In the genomic region with DNA sequence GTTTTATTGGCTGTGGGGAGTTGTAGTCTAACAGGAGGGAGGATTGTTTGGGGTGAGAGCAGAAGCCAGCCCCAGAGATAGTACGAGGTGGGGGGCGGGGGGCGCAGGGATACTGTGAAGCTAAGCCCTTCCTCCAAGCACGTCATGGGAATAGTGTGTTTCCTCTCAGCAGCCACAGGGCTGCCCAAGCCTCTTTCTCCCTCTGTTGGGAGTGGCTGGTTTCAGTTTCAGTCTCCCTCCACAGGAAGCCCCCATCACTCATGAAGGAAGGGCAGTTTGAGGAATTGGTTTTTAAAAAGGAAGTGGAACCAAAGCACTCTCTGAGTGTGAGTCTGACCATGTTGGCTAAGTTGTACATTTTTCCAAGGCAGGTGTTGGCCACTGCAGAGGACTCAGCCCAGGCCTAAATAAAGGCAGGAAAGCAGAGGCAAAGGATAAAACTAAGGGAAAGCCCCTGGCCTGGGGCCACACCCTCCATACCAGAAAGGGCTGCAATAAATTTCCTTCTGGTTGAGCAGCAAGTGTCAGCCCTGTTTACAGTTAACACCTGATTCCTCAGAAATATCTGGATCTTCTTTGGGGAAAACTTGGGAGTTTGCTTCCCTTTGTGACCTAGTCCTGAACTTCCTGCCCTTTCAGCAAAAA, we compare ENCODE assay signal across 8 cellular contexts. TPM values are rescaled to one million over a fixed set of nuclear protein-coding genes. Genes with fewer than 3 reads are reported as not detected.
DNase-seq lines count a peak whose midpoint lies in the region; TF ChIP-seq lines count a peak whose summit lies in the region.

No MANE protein-coding gene starts in this region.

- H3K36me3 ChIP-seq in OCI-LY3 (replicated peaks; ENCODE audit: low read depth, low read length) (peaks cover 29% of the 10 kb centered on the region), rectal smooth muscle tissue (ENCODE audit: control insufficient read depth, insufficient read depth, low read length) (no peaks in the 10 kb centered on the region)

- H3K4me1 Mint-ChIP-seq in glutamatergic neuron (ENCODE audit: low read depth, unreplicated experiment), result peaks cover 21% of the 10 kb centered on the region

- peak overlapping the region; percentile 2; the same call in 1 of the 2 replicates for H3K9ac ChIP-seq in OCI-LY3 (ENCODE audit: low read length)
- no peak overlapping the region for H3K9ac ChIP-seq in rectal smooth muscle tissue (ENCODE audit: low read length)

- peaks cover 11% of the 10 kb centered on the region for H3K9me3 Mint-ChIP-seq in glutamatergic neuron (ENCODE audit: unreplicated experiment)

- H3K36me3 Mint-ChIP-seq in glutamatergic neuron (ENCODE audit: unreplicated experiment), result peaks cover 3% of the 10 kb centered on the region

- peaks cover 19% of the 10 kb centered on the region for H4K20me1 ChIP-seq in OCI-LY3 (ENCODE audit: insufficient read depth, low read length)

- peaks cover 23% of the 10 kb centered on the region for H3K79me2 ChIP-seq in OCI-LY3 (ENCODE audit: low read length)

- H2AFZ ChIP-seq in OCI-LY3 (ENCODE audit: low read depth, low read length), result no peak overlapping the region

- H3K4me1 ChIP-seq in OCI-LY3 (ENCODE audit: low read length), result peaks cover 41% of the 10 kb centered on the region
- H3K4me1 ChIP-seq in rectal smooth muscle tissue (ENCODE audit: control insufficient read depth, insufficient read depth, low read length), result peaks cover 26% of the 10 kb centered on the region

- H3K4me3 ChIP-seq in HFF-Myc (replicated peaks; ENCODE audit: low read depth, low read length), result no peak overlapping the region
- peak overlapping the region; percentile 27 for H3K4me3 ChIP-seq in OCI-LY3 (ENCODE audit: low read length)
- no peak overlapping the region for H3K4me3 ChIP-seq in rectal smooth muscle tissue (ENCODE audit: low read length)

- H3K27ac ChIP-seq in OCI-LY3 (ENCODE audit: low read length), result peak overlapping the region; percentile 60
- H3K27ac ChIP-seq in rectal smooth muscle tissue (ENCODE audit: low read depth, low read length), result peak overlapping the region; percentile 7

- H3K27me3 ChIP-seq in OCI-LY3 (ENCODE audit: low read depth, low read length) (no peaks in the 10 kb centered on the region), rectal smooth muscle tissue (ENCODE audit: control insufficient read depth, insufficient read depth, low read length) (no peaks in the 10 kb centered on the region)

- no peaks in the 10 kb centered on the region for H3K9me3 ChIP-seq in OCI-LY3 (ENCODE audit: insufficient read depth, low read length)

- H3K4me3 Mint-ChIP-seq in glutamatergic neuron (ENCODE audit: unreplicated experiment), result no peak overlapping the region

- DNase-seq in ELR (ENCODE audit: low read depth) (peak; percentile 86), HFF-Myc (ENCODE audit: extremely low read depth, low read depth) (peak; percentile 44), glutamatergic neuron (no peak), NCI-H1105 treated with DMSO at 0.1 percent for 48 hours (lab: John Stamatoyannopoulos, UW) (no peak), NCI-H1694 treated with DMSO at 0.1 percent for 48 hours (lab: John Stamatoyannopoulos, UW) (no peak)
- DNase-seq in activated effector memory CD4-positive, alpha-beta T cell treated with Interleukin-2 at 50 U/mL for 16 hours, result peak; percentile 26

- peaks cover 29% of the 10 kb centered on the region for H3K27me3 Mint-ChIP-seq in glutamatergic neuron (ENCODE audit: unreplicated experiment)

- H3K4me2 ChIP-seq in OCI-LY3 (ENCODE audit: low read length), result peak overlapping the region; percentile 81

- peak; percentile 35 for TF ChIP-seq CTCF in HFF-Myc (IDR thresholded peaks at IDR 0.05; ENCODE audit: low read depth, low read length, missing control alignments)
- no peak for TF ChIP-seq CTCF in OCI-LY3 (IDR thresholded peaks at IDR 0.05; ENCODE audit: low read depth, low read length)
- no peak for TF ChIP-seq CTCF in glutamatergic neuron (IDR thresholded peaks at IDR 0.05; ENCODE audit: partially characterized antibody, unreplicated experiment)

- peak overlapping the region; percentile 38 for H3K27ac Mint-ChIP-seq in glutamatergic neuron (ENCODE audit: unreplicated experiment)

RNA-seq across cellular contexts. Expression of gene RAB24, which starts 3.2 kb away (rescaled TPM):
- 13.5 TPM for total RNA-seq in glutamatergic neuron (ENCODE audit: unreplicated experiment)

RNA-seq across cellular contexts. Expression of gene PRELID1, which starts 3.2 kb away (rescaled TPM):
- total RNA-seq in glutamatergic neuron (ENCODE audit: unreplicated experiment), result 88.2 TPM

RNA-seq across cellular contexts. Expression of gene MXD3, which starts 11.3 kb away (rescaled TPM):
- 17.3 TPM for total RNA-seq in glutamatergic neuron (ENCODE audit: unreplicated experiment)

RNA-seq across cellular contexts. Expression of gene LMAN2, which starts 51.1 kb away (rescaled TPM):
- total RNA-seq in glutamatergic neuron (ENCODE audit: unreplicated experiment), result 75.6 TPM

RNA-seq across cellular contexts. Expression of gene RGS14, which starts 57.4 kb away (rescaled TPM):
- 15.9 TPM for total RNA-seq in glutamatergic neuron (ENCODE audit: unreplicated experiment)

Comparison
In these comparisons a context has a peak if more than half of its experiments do, and no peak if none do; other contexts are left out.
1. DNase-seq: peak in ELR (single experiment), HFF-Myc (single experiment) and activated effector memory CD4-positive, alpha-beta T cell treated with Interleukin-2 at 50 U/mL for 16 hours (single experiment); none in glutamatergic neuron (single experiment), NCI-H1105 treated with DMSO at 0.1 percent for 48 hours (single experiment) and NCI-H1694 treated with DMSO at 0.1 percent for 48 hours (single experiment).